23 cellular contexts compared by ENCODE assay signal in the genomic region with DNA sequence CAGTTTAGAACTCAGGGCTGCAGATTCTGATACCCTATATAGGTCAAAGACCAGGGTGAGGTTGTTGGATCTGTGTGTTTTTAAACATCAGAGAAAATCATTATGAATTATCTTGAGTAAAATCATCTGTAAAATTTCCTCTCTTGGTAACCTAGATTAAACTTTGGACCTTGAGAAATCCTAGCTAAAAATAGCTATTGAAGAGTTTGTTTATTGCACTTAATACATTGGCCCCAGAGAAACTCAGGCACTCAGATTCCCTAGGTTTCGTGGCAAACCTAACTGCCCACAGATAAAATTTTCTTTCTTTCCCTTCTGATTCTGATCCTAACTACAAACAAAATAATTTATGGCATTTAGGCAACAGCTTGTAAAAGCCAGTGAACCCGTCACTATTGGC.
DNase-seq lines count a peak whose midpoint lies in the region; ATAC-seq, FAIRE-seq and TF ChIP-seq lines count a peak whose summit lies in the region.
"Had no signal": no experiment of that assay in that cellular context is flagged by ENCODE, and none has a peak within 500 bp of the region (broad histone marks: within the 10 kb centered on the region; RNA-seq: fewer than 3 reads in every experiment).

No MANE protein-coding gene starts in this region.

- H3K9me3 ChIP-seq in astrocyte (ENCODE audit: insufficient read depth, low read depth, low read length) (peaks cover 3% of the 10 kb centered on the region), hepatocyte (ENCODE audit: low read depth) (no peaks in the 10 kb centered on the region)
- H3K9me3 ChIP-seq: BLaER1, Caco-2, HAP-1 had no signal

- H3K4me1 Mint-ChIP-seq in astrocyte (ENCODE audit: low read depth, unreplicated experiment) (peaks cover 16% of the 10 kb centered on the region), type B pancreatic cell (ENCODE audit: unreplicated experiment) (peaks cover 22% of the 10 kb centered on the region)

- H3K9me3 Mint-ChIP-seq in astrocyte (ENCODE audit: unreplicated experiment) (no peaks in the 10 kb centered on the region), type B pancreatic cell (peaks cover 9% of the 10 kb centered on the region)

- H3K9me2 ChIP-seq in hepatocyte (replicated peaks; ENCODE audit: insufficient read depth): no peaks in the 10 kb centered on the region

- H3K27ac Mint-ChIP-seq in astrocyte (ENCODE audit: unreplicated experiment) (no peak overlapping the region), type B pancreatic cell (no peak overlapping the region)
- H3K27ac Mint-ChIP-seq: CD4-positive, alpha-beta T cell had no signal

- H3K36me3 Mint-ChIP-seq in astrocyte (ENCODE audit: low read depth, unreplicated experiment) (no peaks in the 10 kb centered on the region), type B pancreatic cell (no peaks in the 10 kb centered on the region)

- DNase-seq in astrocyte (ENCODE audit: low read depth) (no peak), hepatocyte (ENCODE audit: low spot score) (peak; percentile 18), myocyte (ENCODE audit: low read depth) (peak; percentile 33), type B pancreatic cell (ENCODE audit: extremely low spot score, unreplicated experiment) (no peak), GOT3 (lab: John Stamatoyannopoulos, UW) (no peak)
- no peak for DNase-seq in stimulated activated CD4-positive, alpha-beta T cell treated with anti-CD3 and anti-CD28 coated beads, Interleukin-1b, Interleukin-23, amount 100 ng/mL, for 48 hours
- DNase-seq: Caco-2; CD4-positive, alpha-beta T cell; DMS 273 treated with DMSO at 0.1 percent for 48 hours; DMS79 treated with DMSO at 0.1 percent for 48 hours; GM23248; NCI-H1092 treated with DMSO at 0.1 percent for 48 hours; NCI-H2081 treated with DMSO at 0.1 percent for 48 hours; NCI-H2171 treated with DMSO at 0.1 percent for 48 hours; NCI-H524 treated with DMSO at 0.1 percent for 48 hours; NCI-H82; SIG-M5 had no signal

- H3K36me3 ChIP-seq in astrocyte (ENCODE audit: insufficient read depth, low read length) (no peaks in the 10 kb centered on the region), hepatocyte (replicated peaks; ENCODE audit: insufficient read depth, low read depth) (no peaks in the 10 kb centered on the region)
- H3K36me3 ChIP-seq: BLaER1, HAP-1 had no signal

- no peak overlapping the region for H3K4me3 Mint-ChIP-seq in astrocyte (ENCODE audit: unreplicated experiment)
- H3K4me3 Mint-ChIP-seq in type B pancreatic cell: no peak overlapping the region
- H3K4me3 Mint-ChIP-seq: CD4-positive, alpha-beta T cell had no signal

- H3K9ac ChIP-seq in astrocyte (ENCODE audit: low read length): no peak overlapping the region
- H3K9ac ChIP-seq: BLaER1, GM23248, KMS-11 had no signal

- FAIRE-seq in astrocyte (lab: Jason Lieb, UNC): peak; percentile 9

- no peak overlapping the region for H3K27ac ChIP-seq in astrocyte (ENCODE audit: low read depth, low read length)
- peak overlapping the region; percentile 73 for H3K27ac ChIP-seq in hepatocyte
- H3K27ac ChIP-seq: BLaER1, GM23248, HL-60, KMS-11 had no signal

- H2AFZ ChIP-seq in astrocyte (ENCODE audit: low read depth, low read length) (no peak overlapping the region), hepatocyte (no peak overlapping the region)
- H2AFZ ChIP-seq: GM23248 had no signal

- no peak for ATAC-seq in GM18520 (IDR thresholded peaks at IDR 0.05; ENCODE audit: unreplicated experiment)
- ATAC-seq: Panc1 had no signal

- H3K27me3 Mint-ChIP-seq in astrocyte (ENCODE audit: low read depth, unreplicated experiment) (no peaks in the 10 kb centered on the region), type B pancreatic cell (no peaks in the 10 kb centered on the region)
- H3K27me3 Mint-ChIP-seq: CD4-positive, alpha-beta T cell had no signal

- TF ChIP-seq CTCF in astrocyte (IDR thresholded peaks at IDR 0.05; ENCODE audit: insufficient read depth, low read depth, low read length) (no peak), hepatocyte (IDR thresholded peaks at IDR 0.05; ENCODE audit: poor library complexity) (no peak), type B pancreatic cell (conservative IDR thresholded peaks at IDR 0.05) (no peak)

- H3K4me1 ChIP-seq in astrocyte (ENCODE audit: insufficient read depth, low read length): no peaks in the 10 kb centered on the region
- peaks cover 15% of the 10 kb centered on the region for H3K4me1 ChIP-seq in hepatocyte (ENCODE audit: insufficient read depth)
- H3K4me1 ChIP-seq: BLaER1, HAP-1 had no signal

- peaks cover 34% of the 10 kb centered on the region for H4K20me1 ChIP-seq in astrocyte (ENCODE audit: insufficient read depth, low read length)
- no peaks in the 10 kb centered on the region for H4K20me1 ChIP-seq in hepatocyte (ENCODE audit: insufficient read depth, poor library complexity, severe bottlenecking)
- H4K20me1 ChIP-seq: BLaER1 had no signal

- no peaks in the 10 kb centered on the region for H3K27me3 ChIP-seq in astrocyte (ENCODE audit: insufficient read depth, low read length)
- no peaks in the 10 kb centered on the region for H3K27me3 ChIP-seq in hepatocyte
- H3K27me3 ChIP-seq: BLaER1 had no signal

- H3K4me2 ChIP-seq in astrocyte (ENCODE audit: low read length) (no peak overlapping the region), hepatocyte (peak overlapping the region; percentile 54)
- H3K4me2 ChIP-seq: BLaER1, KMS-11 had no signal

- H3K4me3 ChIP-seq in astrocyte (ENCODE audit: insufficient read depth, low read depth, low read length) (no peak overlapping the region), hepatocyte (no peak overlapping the region)
- H3K4me3 ChIP-seq: BLaER1, GM23248, HAP-1 had no signal

- 22% methylated on average over 2 of the region's 2 CpGs for WGBS in hepatocyte (ENCODE audit: low lambda C conversion rate, missing lambda C conversion rate)

- H3K79me2 ChIP-seq in astrocyte (ENCODE audit: insufficient read depth, low read length): peaks cover 3% of the 10 kb centered on the region
- H3K79me2 ChIP-seq in hepatocyte: peaks cover 74% of the 10 kb centered on the region

Comparison
In these comparisons a context has a peak if more than half of its experiments do, and no peak if none do; other contexts are left out.
1. DNase-seq: peak in hepatocyte (single experiment) and myocyte (single experiment); none in astrocyte (single experiment), stimulated activated CD4-positive, alpha-beta T cell treated with anti-CD3 and anti-CD28 coated beads, Interleukin-1b, Interleukin-23, amount 100 ng/mL, for 48 hours (single experiment), type B pancreatic cell (single experiment) and GOT3 (single experiment).